ENCODE assay signal across 8 cellular contexts in the genomic region with DNA sequence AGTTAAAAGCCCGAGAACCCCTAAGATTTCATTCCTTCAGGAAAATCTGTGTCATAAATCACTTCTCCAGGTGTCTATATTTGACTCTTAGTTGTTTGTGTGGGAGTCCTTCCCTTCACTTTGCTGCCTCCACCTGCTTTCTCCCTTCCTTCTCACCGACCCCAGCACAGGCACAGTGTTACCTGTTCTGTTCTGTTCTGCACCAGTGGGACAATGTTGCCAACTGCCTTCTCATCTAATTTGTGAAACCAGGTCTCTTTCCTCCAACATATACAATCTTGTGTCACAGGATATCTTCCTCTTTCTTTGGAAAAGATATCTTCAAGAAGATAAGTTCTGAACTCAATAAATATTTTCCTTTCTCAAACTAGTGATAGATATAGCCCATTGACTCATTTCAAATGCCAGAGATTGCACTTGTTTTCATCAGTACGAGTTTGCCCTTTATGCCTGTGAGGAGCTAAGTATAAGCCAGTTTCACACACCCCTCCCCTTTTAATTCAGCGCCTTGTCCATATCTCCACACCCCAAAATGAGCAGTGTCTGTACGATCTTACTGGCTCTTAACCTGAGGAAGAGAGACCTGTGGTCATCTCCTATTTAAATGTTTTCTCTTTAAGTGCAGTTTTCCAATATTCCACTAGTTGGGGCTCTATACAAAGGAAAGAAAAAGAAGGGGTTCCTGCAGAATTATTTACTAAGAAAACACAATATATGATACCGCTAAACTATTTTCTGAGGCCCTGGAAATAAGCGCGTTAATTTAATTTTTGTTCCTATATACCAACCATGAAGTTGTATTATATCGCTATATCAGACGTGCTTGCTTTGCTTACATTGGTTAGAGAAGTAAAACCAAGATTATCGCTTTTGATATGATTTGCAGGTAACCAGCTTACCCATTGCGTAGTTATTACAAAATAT.
A peak's percentile ranks its signal among the peaks of the same experiment; 100 is the strongest.
DNase-seq lines count a peak whose midpoint lies in the region; ATAC-seq, FAIRE-seq and TF ChIP-seq lines count a peak whose summit lies in the region.

No MANE protein-coding gene starts in this region.

- H2AFZ ChIP-seq in neural cell (ENCODE audit: low read depth, low read length): no peak overlapping the region

- H3F3A ChIP-seq in neural cell (ENCODE audit: insufficient read depth, low read length, poor library complexity, severe bottlenecking): no peaks in the 10 kb centered on the region

- TF ChIP-seq CTCF in AG09309 (IDR thresholded peaks at IDR 0.05; ENCODE audit: control insufficient read depth, insufficient read depth, low read depth, low read length, missing control alignments) (peak; percentile 80), LNCaP clone FGC (IDR thresholded peaks at IDR 0.05; ENCODE audit: control insufficient read depth, extremely low read depth, insufficient read depth) (peak; percentile 66), epithelial cell of esophagus (IDR thresholded peaks at IDR 0.05; ENCODE audit: insufficient read depth, low read depth, low read length, missing control alignments) (peak; percentile 83), neural cell (IDR thresholded peaks at IDR 0.05; ENCODE audit: poor library complexity, severe bottlenecking) (peak; percentile 92)

- H3K9me3 ChIP-seq in neural cell (ENCODE audit: low read length): no peaks in the 10 kb centered on the region

- no peak for TF ChIP-seq POLR2A in GM12892 (IDR thresholded peaks at IDR 0.05; ENCODE audit: low read depth, low read length)

- H3K79me2 ChIP-seq in neural cell (replicated peaks; ENCODE audit: insufficient read depth, low read length): no peaks in the 10 kb centered on the region

- H3K4me3 ChIP-seq in AG09309 (ENCODE audit: control insufficient read depth, low read depth, low read length) (no peak overlapping the region), LNCaP clone FGC (ENCODE audit: low read depth, low read length) (no peak overlapping the region), epithelial cell of esophagus (ENCODE audit: low read length) (no peak overlapping the region), neural cell (ENCODE audit: low read length) (no peak overlapping the region)

- no peaks in the 10 kb centered on the region for H4K20me1 ChIP-seq in neural cell (ENCODE audit: insufficient read depth)

- ATAC-seq in GM19452 (IDR thresholded peaks at IDR 0.05; ENCODE audit: unreplicated experiment): no peak

- no peak overlapping the region for H3K9ac ChIP-seq in neural cell (ENCODE audit: low read length)

- peak; percentile 83 for FAIRE-seq in GM12892 (lab: Jason Lieb, UNC)

- TF ChIP-seq RAD21 in neural cell (conservative IDR thresholded peaks at IDR 0.05): peak; percentile 92

- DNase-seq in AG09309 (ENCODE audit: low read depth) (no peak), GM12892 (ENCODE audit: insufficient read length) (no peak), LNCaP clone FGC (ENCODE audit: low read depth) (no peak), SK-N-DZ (ENCODE audit: low spot score) (peak; percentile 54), epithelial cell of esophagus (ENCODE audit: low read depth) (peak; percentile 62), GDM1 (lab: John Stamatoyannopoulos, UW) (no peak)

- no peak for TF ChIP-seq EP300 in neural cell (conservative IDR thresholded peaks at IDR 0.05; ENCODE audit: poor library complexity, severe bottlenecking)

- no peaks in the 10 kb centered on the region for H3K27me3 ChIP-seq in neural cell (ENCODE audit: insufficient read depth, low read depth, low read length)

- H3K27ac ChIP-seq in neural cell (ENCODE audit: low read length): no peak overlapping the region

- H3K4me2 ChIP-seq in neural cell (ENCODE audit: low read length): no peak overlapping the region

- H3K9me2 ChIP-seq in neural cell (ENCODE audit: insufficient read depth, low read length): no peaks in the 10 kb centered on the region

- H3K36me3 ChIP-seq in neural cell (ENCODE audit: insufficient read depth, low read length): no peaks in the 10 kb centered on the region

TF ChIP-seq in neural cell, 6 proteins besides CTCF, POLR2A, EP300 and RAD21:
- TF ChIP-seq POLR2AphosphoS5 (IDR thresholded peaks at IDR 0.05) (no peak), SMC3 (conservative IDR thresholded peaks at IDR 0.05; ENCODE audit: poor library complexity) (peak; percentile 90)
TF ChIP-seq in neural cell: peak in this region for 1.

Comparison
In these comparisons a context has a peak if more than half of its experiments do, and no peak if none do; other contexts are left out.
1. DNase-seq: peak in SK-N-DZ (single experiment) and epithelial cell of esophagus (single experiment); none in AG09309 (single experiment), GM12892 (single experiment), LNCaP clone FGC (single experiment) and GDM1 (single experiment).
2. Peak in every context shown above with its lines, with median percentiles within 50 percentile points of each other: CTCF ChIP-seq.